ENCODE assay signal across 1 cellular context in the genomic region with DNA sequence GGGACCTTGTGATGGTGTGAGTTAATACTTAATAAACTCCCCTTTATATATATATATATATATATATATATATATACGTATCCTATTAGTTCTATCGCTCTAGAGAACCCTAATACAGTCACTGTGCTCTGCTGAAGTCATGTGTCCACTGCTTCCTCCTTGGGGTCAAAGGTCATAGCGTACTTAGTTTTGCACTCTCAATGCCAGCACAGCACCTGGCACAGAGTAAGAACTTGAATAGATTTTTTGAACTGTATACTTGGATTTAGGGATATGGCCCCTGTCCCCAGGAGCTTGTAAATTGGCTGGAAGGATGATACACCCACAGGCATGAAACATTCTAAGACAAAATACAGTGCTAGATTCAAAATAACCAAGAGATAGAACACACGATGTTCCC.
TF ChIP-seq lines count a peak whose summit lies in the region.

No MANE protein-coding gene starts in this region.

TF ChIP-seq in K562, 482 proteins besides CTCF, POLR2A, EP300 and RAD21 (continued from another document):
- TF ChIP-seq, protein P1, sequence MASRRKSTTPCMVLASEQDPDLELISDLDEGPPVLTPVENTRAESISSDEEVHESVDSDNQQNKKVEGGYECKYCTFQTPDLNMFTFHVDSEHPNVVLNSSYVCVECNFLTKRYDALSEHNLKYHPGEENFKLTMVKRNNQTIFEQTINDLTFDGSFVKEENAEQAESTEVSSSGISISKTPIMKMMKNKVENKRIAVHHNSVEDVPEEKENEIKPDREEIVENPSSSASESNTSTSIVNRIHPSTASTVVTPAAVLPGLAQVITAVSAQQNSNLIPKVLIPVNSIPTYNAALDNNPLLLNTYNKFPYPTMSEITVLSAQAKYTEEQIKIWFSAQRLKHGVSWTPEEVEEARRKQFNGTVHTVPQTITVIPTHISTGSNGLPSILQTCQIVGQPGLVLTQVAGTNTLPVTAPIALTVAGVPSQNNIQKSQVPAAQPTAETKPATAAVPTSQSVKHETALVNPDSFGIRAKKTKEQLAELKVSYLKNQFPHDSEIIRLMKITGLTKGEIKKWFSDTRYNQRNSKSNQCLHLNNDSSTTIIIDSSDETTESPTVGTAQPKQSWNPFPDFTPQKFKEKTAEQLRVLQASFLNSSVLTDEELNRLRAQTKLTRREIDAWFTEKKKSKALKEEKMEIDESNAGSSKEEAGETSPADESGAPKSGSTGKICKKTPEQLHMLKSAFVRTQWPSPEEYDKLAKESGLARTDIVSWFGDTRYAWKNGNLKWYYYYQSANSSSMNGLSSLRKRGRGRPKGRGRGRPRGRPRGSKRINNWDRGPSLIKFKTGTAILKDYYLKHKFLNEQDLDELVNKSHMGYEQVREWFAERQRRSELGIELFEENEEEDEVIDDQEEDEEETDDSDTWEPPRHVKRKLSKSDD (conservative IDR thresholded peaks at IDR 0.05; ENCODE audit: low read length) = no peak
- TF ChIP-seq, protein P2, sequence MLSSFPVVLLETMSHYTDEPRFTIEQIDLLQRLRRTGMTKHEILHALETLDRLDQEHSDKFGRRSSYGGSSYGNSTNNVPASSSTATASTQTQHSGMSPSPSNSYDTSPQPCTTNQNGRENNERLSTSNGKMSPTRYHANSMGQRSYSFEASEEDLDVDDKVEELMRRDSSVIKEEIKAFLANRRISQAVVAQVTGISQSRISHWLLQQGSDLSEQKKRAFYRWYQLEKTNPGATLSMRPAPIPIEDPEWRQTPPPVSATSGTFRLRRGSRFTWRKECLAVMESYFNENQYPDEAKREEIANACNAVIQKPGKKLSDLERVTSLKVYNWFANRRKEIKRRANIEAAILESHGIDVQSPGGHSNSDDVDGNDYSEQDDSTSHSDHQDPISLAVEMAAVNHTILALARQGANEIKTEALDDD (IDR thresholded peaks at IDR 0.05) = no peak
- TF ChIP-seq PRMT5 (CRISPR knock-in tag; IDR thresholded peaks at IDR 0.05) (no peak), NR2C2 (CRISPR knock-in tag; IDR thresholded peaks at IDR 0.05) (no peak), NR2C2 (tag; IDR thresholded peaks at IDR 0.05) (peak; percentile 50), SREBF2 (CRISPR knock-in tag; IDR thresholded peaks at IDR 0.05) (no peak), ZNF224 (CRISPR knock-in tag; IDR thresholded peaks at IDR 0.05) (no peak), NR2C1 (IDR thresholded peaks at IDR 0.05) (peak; percentile 72), NR2C1 (tag; IDR thresholded peaks at IDR 0.05) (peak; percentile 68; the same call in 1 of the 2 replicates)
- TF ChIP-seq, protein P3, sequence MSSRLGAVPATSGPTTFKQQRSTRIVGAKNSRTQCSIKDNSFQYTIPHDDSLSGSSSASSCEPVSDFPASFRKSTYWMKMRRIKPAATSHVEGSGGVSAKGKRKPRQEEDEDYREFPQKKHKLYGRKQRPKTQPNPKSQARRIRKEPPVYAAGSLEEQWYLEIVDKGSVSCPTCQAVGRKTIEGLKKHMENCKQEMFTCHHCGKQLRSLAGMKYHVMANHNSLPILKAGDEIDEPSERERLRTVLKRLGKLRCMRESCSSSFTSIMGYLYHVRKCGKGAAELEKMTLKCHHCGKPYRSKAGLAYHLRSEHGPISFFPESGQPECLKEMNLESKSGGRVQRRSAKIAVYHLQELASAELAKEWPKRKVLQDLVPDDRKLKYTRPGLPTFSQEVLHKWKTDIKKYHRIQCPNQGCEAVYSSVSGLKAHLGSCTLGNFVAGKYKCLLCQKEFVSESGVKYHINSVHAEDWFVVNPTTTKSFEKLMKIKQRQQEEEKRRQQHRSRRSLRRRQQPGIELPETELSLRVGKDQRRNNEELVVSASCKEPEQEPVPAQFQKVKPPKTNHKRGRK (tag; IDR thresholded peaks at IDR 0.05) = no peak
- TF ChIP-seq, protein P4, sequence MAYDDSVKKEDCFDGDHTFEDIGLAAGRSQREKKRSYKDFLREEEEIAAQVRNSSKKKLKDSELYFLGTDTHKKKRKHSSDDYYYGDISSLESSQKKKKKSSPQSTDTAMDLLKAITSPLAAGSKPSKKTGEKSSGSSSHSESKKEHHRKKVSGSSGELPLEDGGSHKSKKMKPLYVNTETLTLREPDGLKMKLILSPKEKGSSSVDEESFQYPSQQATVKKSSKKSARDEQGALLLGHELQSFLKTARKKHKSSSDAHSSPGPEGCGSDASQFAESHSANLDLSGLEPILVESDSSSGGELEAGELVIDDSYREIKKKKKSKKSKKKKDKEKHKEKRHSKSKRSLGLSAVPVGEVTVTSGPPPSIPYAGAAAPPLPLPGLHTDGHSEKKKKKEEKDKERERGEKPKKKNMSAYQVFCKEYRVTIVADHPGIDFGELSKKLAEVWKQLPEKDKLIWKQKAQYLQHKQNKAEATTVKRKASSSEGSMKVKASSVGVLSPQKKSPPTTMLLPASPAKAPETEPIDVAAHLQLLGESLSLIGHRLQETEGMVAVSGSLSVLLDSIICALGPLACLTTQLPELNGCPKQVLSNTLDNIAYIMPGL (CRISPR knock-in tag; IDR thresholded peaks at IDR 0.05) = no peak
- TF ChIP-seq, protein P5, sequence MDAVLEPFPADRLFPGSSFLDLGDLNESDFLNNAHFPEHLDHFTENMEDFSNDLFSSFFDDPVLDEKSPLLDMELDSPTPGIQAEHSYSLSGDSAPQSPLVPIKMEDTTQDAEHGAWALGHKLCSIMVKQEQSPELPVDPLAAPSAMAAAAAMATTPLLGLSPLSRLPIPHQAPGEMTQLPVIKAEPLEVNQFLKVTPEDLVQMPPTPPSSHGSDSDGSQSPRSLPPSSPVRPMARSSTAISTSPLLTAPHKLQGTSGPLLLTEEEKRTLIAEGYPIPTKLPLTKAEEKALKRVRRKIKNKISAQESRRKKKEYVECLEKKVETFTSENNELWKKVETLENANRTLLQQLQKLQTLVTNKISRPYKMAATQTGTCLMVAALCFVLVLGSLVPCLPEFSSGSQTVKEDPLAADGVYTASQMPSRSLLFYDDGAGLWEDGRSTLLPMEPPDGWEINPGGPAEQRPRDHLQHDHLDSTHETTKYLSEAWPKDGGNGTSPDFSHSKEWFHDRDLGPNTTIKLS (IDR thresholded peaks at IDR 0.05; ENCODE audit: borderline replicate concordance, low read depth) = no peak
